Comparison of ENCODE assay signal across 1 cellular context in the genomic region with DNA sequence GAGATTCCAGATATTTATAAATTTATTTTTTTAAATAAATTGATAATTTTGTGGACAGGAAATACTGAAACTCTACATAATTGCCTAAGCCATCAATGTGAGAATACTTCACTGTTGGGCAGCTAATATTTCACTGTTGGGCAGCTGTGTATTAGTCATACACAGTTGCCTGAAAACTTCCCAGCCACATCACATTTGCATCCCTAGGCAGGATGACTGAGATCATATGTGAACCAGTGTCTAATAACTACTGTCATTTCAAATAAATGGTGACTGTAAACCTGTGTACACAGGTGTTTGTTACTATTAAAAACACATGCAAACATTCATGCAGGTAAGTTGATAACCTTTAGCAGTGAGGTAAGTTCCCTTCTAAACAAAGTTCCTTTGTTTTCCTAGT.
TF ChIP-seq lines count a peak whose summit lies in the region.

No MANE protein-coding gene starts in this region.

TF ChIP-seq in WTC11, 78 proteins besides CTCF, POLR2A, EP300 and RAD21 (continued from another document):
- no peak for TF ChIP-seq ARID4B (CRISPR knock-in tag; IDR thresholded peaks at IDR 0.05; ENCODE audit: borderline replicate concordance)
- TF ChIP-seq AR (CRISPR knock-in tag; IDR thresholded peaks at IDR 0.05): no peak
- no peak for TF ChIP-seq RELA (CRISPR knock-in tag; IDR thresholded peaks at IDR 0.05; ENCODE audit: borderline replicate concordance)
- TF ChIP-seq GRHL2 (CRISPR knock-in tag; IDR thresholded peaks at IDR 0.05; ENCODE audit: insufficient replicate concordance, severe bottlenecking): no peak
- TF ChIP-seq EMX1 (CRISPR knock-in tag; IDR thresholded peaks at IDR 0.05): no peak
- no peak for TF ChIP-seq SMAD4 (CRISPR knock-in tag; IDR thresholded peaks at IDR 0.05)
- no peak for TF ChIP-seq ZNF263 (CRISPR knock-in tag; IDR thresholded peaks at IDR 0.05; ENCODE audit: low read depth)
- TF ChIP-seq MAX (CRISPR knock-in tag; IDR thresholded peaks at IDR 0.05): no peak
- no peak for TF ChIP-seq FOXP1 (CRISPR knock-in tag; IDR thresholded peaks at IDR 0.05; ENCODE audit: borderline replicate concordance)
